In the genomic region with DNA sequence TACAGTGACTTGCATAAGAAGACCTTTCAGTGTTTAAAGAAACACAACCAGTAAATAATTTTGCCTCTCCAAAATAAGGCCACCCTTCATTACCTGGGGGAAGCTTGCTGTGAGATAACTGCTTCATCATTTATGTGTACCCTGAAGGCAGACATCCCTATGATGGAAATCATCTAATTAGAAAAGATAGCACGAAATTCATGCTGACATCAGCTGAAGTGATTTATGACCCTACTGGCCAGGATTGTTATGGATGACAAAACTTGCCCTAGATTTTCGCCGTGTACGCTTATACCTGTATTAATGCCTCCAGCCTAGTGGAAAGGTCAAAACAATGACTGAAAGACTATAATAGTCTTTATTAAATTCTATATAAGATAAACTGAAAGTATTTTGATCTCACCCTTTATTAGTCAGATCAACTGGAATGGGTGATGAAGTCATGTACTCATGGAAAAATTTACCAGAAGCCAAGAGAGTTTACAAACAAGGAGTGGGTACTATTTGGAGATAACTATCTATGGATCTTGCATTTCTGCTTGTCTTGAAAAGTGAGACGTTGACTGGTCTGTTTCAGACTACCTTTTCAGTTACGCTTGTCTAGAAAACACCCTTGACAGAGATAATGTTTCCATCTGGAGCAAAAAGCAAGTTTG, we compare ENCODE assay signal across 18 cellular contexts.
"Had no signal": no experiment of that assay in that cellular context is flagged by ENCODE, and none has a peak within 500 bp of the region (broad histone marks: within the 10 kb centered on the region; RNA-seq: fewer than 3 reads in every experiment).

No MANE protein-coding gene starts in this region.

- H3K4me3 ChIP-seq: esophagus muscularis mucosa, gastroesophageal sphincter, left ventricle myocardium inferior, lower lobe of right lung, sigmoid colon had no signal

- H3K4me1 ChIP-seq: left ventricle myocardium inferior, lower lobe of right lung had no signal

- H3K9me3 ChIP-seq: esophagus muscularis mucosa, gastroesophageal sphincter, left ventricle myocardium inferior, lower lobe of right lung, neutrophil, sigmoid colon had no signal

- H3K27ac ChIP-seq: epithelial cell of prostate, esophagus muscularis mucosa, gastroesophageal sphincter, left ventricle myocardium inferior, lower lobe of right lung, neutrophil, sigmoid colon had no signal

- FAIRE-seq: keratinocyte, small intestine, urothelium cell line had no signal

- H3K36me3 ChIP-seq: esophagus muscularis mucosa, gastroesophageal sphincter, left ventricle myocardium inferior, lower lobe of right lung, neutrophil, sigmoid colon had no signal

- H3K27me3 ChIP-seq: esophagus muscularis mucosa, gastroesophageal sphincter, neutrophil, sigmoid colon had no signal

- DNase-seq: effector memory CD4-positive, alpha-beta T cell; glutamatergic neuron; left ventricle myocardium inferior; lower lobe of right lung; mesenchymal stem cell; midbrain; posterior cingulate gyrus; sigmoid colon; small intestine; stimulated activated CD4-positive, alpha-beta T cell treated with anti-CD3 and anti-CD28 coated beads, Interleukin-12 subunit alpha, Interleukin-12 subunit beta, amount 100 ng/mL, for 4 hours; stimulated activated naive CD4-positive, alpha-beta T cell treated with Interleukin-2 at 50 U/mL for 16 hours had no signal

- ATAC-seq: gastroesophageal sphincter; lower lobe of right lung; natural killer cell treated with Interleukin-12 subunit alpha and Interleukin-12 subunit beta and Interleukin-15 and Interleukin-18, amount 100 ng/mL, for 72 hours had no signal
